15 cellular contexts compared by ENCODE assay signal in genomic region chr14:55771242-55772025, GRCh38.
DNase-seq lines count a peak whose midpoint lies in the region; ATAC-seq and TF ChIP-seq lines count a peak whose summit lies in the region.
"Had no signal": no experiment of that assay in that cellular context is flagged by ENCODE, and none has a peak within 500 bp of the region (broad histone marks: within the 10 kb centered on the region; RNA-seq: fewer than 3 reads in every experiment).

No MANE protein-coding gene starts in this region.

- H3K14ac ChIP-seq in mesenchymal stem cell (ENCODE audit: low read length in 2 of 2): no peak overlapping the region

- TF ChIP-seq EP300 in tibial nerve (IDR thresholded peaks at IDR 0.05): peak in 1 of 2 donors; percentile 27

- H3K4me1 ChIP-seq in heart right ventricle (peaks cover 0 to 4% (median 0%) of the 10 kb centered on the region in 9 donors), mesenchymal stem cell (ENCODE audit: control insufficient read depth, insufficient read depth, low read depth, low read length) (peaks cover 4% of the 10 kb centered on the region), tibial nerve (peaks cover 0 to 22% (median 0%) of the 10 kb centered on the region in 4 donors)
- H3K4me1 ChIP-seq: BE2C, HAP-1 had no signal

- ATAC-seq in heart right ventricle (peak in 7 of 8 donors; percentile 55 to 86 (median 64)), HG02973 (IDR thresholded peaks at IDR 0.05; ENCODE audit: unreplicated experiment) (no peak), GM21528 (IDR thresholded peaks at IDR 0.05; ENCODE audit: low FRiP score, unreplicated experiment) (no peak)
- ATAC-seq: A549, GM12878 had no signal

- H3K4ac ChIP-seq in mesenchymal stem cell (ENCODE audit: low read depth in 1 of 2, low read length in 2 of 2): no peak overlapping the region

- no peaks in the 10 kb centered on the region for H3K27me3 ChIP-seq in heart right ventricle
- peaks cover 0 to 13% of the 10 kb centered on the region in 2 experiments for H3K27me3 ChIP-seq in mesenchymal stem cell (ENCODE audit: control insufficient read depth in 1 of 2, insufficient read depth in 1 of 2, low read length in 2 of 2)
- no peaks in the 10 kb centered on the region for H3K27me3 ChIP-seq in tibial nerve
- H3K27me3 ChIP-seq: BE2C had no signal

- no peak overlapping the region for H2BK5ac ChIP-seq in mesenchymal stem cell (ENCODE audit: low read depth, low read length, poor library complexity, severe bottlenecking)

- no peak overlapping the region for H2BK15ac ChIP-seq in mesenchymal stem cell (ENCODE audit: low read depth, poor library complexity, severe bottlenecking)

- peak overlapping the region; percentile 61 for H2AK5ac ChIP-seq in mesenchymal stem cell (ENCODE audit: low read length, severe bottlenecking)

- H2BK120ac ChIP-seq in mesenchymal stem cell (ENCODE audit: low read depth, low read length): no peak overlapping the region

- no peak overlapping the region for H4K91ac ChIP-seq in mesenchymal stem cell (ENCODE audit: low read length)

- H3K4me2 ChIP-seq in mesenchymal stem cell (ENCODE audit: low read length, poor library complexity, severe bottlenecking): no peak overlapping the region
- H3K4me2 ChIP-seq: A549 had no signal

- TF ChIP-seq POLR2A in tibial nerve (IDR thresholded peaks at IDR 0.05): no peak

- no peaks in the 10 kb centered on the region for H3K79me1 ChIP-seq in mesenchymal stem cell (replicated peaks; ENCODE audit: low read length, poor library complexity, severe bottlenecking)

- H3K27ac ChIP-seq in heart right ventricle (peak overlapping the region in 5 of 10 donors; percentile 3 to 20 (median 12)), mesenchymal stem cell (ENCODE audit: low read length, poor library complexity, severe bottlenecking) (no peak overlapping the region), tibial nerve (peak overlapping the region in 3 of 4 donors; percentile 21 to 73 (median 52))
- H3K27ac ChIP-seq: A549, C4-2B had no signal

- TF ChIP-seq CTCF in heart right ventricle (IDR thresholded peaks at IDR 0.05) (no peak), tibial nerve (IDR thresholded peaks at IDR 0.05) (no peak)

- no peak overlapping the region for H3K9ac ChIP-seq in mesenchymal stem cell (ENCODE audit: low read length)

- no peak overlapping the region for H4K8ac ChIP-seq in mesenchymal stem cell (ENCODE audit: low read length)

- H3K9me3 ChIP-seq in heart right ventricle (no peaks in the 10 kb centered on the region), mesenchymal stem cell (ENCODE audit: control insufficient read depth, low read length) (no peaks in the 10 kb centered on the region), tibial nerve (no peaks in the 10 kb centered on the region)
- H3K9me3 ChIP-seq: A549, BE2C, HAP-1 had no signal

- H3K23ac ChIP-seq in mesenchymal stem cell (ENCODE audit: low read length in 2 of 2): no peak overlapping the region

- H3K4me3 ChIP-seq in heart right ventricle: no peak overlapping the region
- no peak overlapping the region for H3K4me3 ChIP-seq in mesenchymal stem cell (ENCODE audit: insufficient read depth in 1 of 2, low read depth in 1 of 2, low read length in 2 of 2)
- no peak overlapping the region for H3K4me3 ChIP-seq in tibial nerve
- H3K4me3 ChIP-seq: A549, GM12878, HAP-1 had no signal

- intact Hi-C loops in heart right ventricle (cut with DNase I): no loop called here

- no peaks in the 10 kb centered on the region for H3K36me3 ChIP-seq in heart right ventricle
- no peaks in the 10 kb centered on the region for H3K36me3 ChIP-seq in mesenchymal stem cell (ENCODE audit: control insufficient read depth in 1 of 2, insufficient read depth in 2 of 2, low read depth in 1 of 2, low read length in 2 of 2)
- no peaks in the 10 kb centered on the region for H3K36me3 ChIP-seq in tibial nerve
- H3K36me3 ChIP-seq: BE2C, HAP-1 had no signal

- 66 to 70% methylated on average over 2 of the region's 2 CpGs for WGBS in heart right ventricle, 2 donors
- WGBS in mesenchymal stem cell: 77% methylated on average over 2 of the region's 2 CpGs
- 56 to 63% methylated on average over 2 of the region's 2 CpGs for WGBS in tibial nerve, 2 donors

- no peak overlapping the region for H2AFZ ChIP-seq in mesenchymal stem cell (ENCODE audit: low read depth, low read length)

- no peak overlapping the region for H3K18ac ChIP-seq in mesenchymal stem cell (ENCODE audit: low read depth in 1 of 2, low read length in 2 of 2)

- H2BK12ac ChIP-seq in mesenchymal stem cell (ENCODE audit: low read length in 2 of 2): no peak overlapping the region

- DNase-seq in foreskin melanocyte (peak; percentile 57), heart right ventricle (peak in 1 of 2 donors; percentile 7), mesenchymal stem cell (no peak), tibial nerve (ENCODE audit: low spot score in 2 of 2) (no peak)
- DNase-seq in activated CD4-positive, alpha-beta T cell treated with anti-CD3 and anti-CD28 coated beads for 1 hour: no peak
- DNase-seq: BE2C; CD4-positive, alpha-beta memory T cell; DMS79; HFFc6 had no signal

Comparison
In these comparisons a context has a peak if more than half of its experiments do, and no peak if none do; other contexts are left out.
1. ATAC-seq: peak in heart right ventricle (7 of 8); none in HG02973 (single experiment) and GM21528 (single experiment).